Comparison of ENCODE assay signal across 8 cellular contexts in genomic region chrX:133792198-133792953, GRCh38.
DNase-seq lines count a peak whose midpoint lies in the region; ATAC-seq and TF ChIP-seq lines count a peak whose summit lies in the region.

No MANE protein-coding gene starts in this region.

- H3K27me3 ChIP-seq in MM.1S (replicated peaks; ENCODE audit: insufficient read depth, low read length), result no peaks in the 10 kb centered on the region
- H3K27me3 ChIP-seq in SK-N-SH (ENCODE audit: insufficient read depth), result peaks cover 11% of the 10 kb centered on the region
- peaks cover 0 to 11% (median 0%) of the 10 kb centered on the region in 3 donors for H3K27me3 ChIP-seq in psoas muscle (ENCODE audit: insufficient read depth in 3 of 3, low read length in 2 of 3)

- WGBS in SK-N-SH (ENCODE audit: low lambda C conversion rate), result 1% methylated on average over 5 of the region's 7 CpGs
- 0 to 7% (median 3%) methylated on average over 5 to 7 of the region's 7 CpGs for WGBS in psoas muscle, 3 donors

- DNase-seq in DMS53 (lab: John Stamatoyannopoulos, UW) (peak; percentile 86), MM.1S (peak; percentile 47), SK-N-SH (peak; percentile 65), left cardiac atrium (peak; percentile 55), psoas muscle (peak; percentile 30 to 65)
- DNase-seq in activated naive CD8-positive, alpha-beta T cell treated with anti-CD3 and anti-CD28 coated beads, Interleukin-2, amount 50 U/mL, for 16 hours (ENCODE audit: low read depth, low spot score), result peak; percentile 21

- H3K9me2 ChIP-seq in MM.1S (replicated peaks; ENCODE audit: insufficient read depth, low read length) (no peaks in the 10 kb centered on the region), SK-N-SH (no peaks in the 10 kb centered on the region)

- POLR2A ChIA-PET in SK-N-SH (lab: Yijun Ruan, JAX), result no interaction called here

- peak; percentile 99 for TF ChIP-seq CTCF in MM.1S (IDR thresholded peaks at IDR 0.05; ENCODE audit: low read length)
- peak; percentile 99 for TF ChIP-seq CTCF in SK-N-SH (IDR thresholded peaks at IDR 0.05)
- peak; percentile 91 for TF ChIP-seq CTCF in psoas muscle (IDR thresholded peaks at IDR 0.05)

- no peaks in the 10 kb centered on the region for H3K4me1 ChIP-seq in MM.1S (ENCODE audit: low read length)
- no peaks in the 10 kb centered on the region for H3K4me1 ChIP-seq in SK-N-SH (ENCODE audit: control insufficient read depth in 1 of 2, insufficient read depth in 2 of 2, low read depth in 1 of 2, low read length in 1 of 2)
- H3K4me1 ChIP-seq in psoas muscle, result no peaks in the 10 kb centered on the region

- H4K20me1 ChIP-seq in MM.1S (ENCODE audit: insufficient read depth, low read length) (no peaks in the 10 kb centered on the region), SK-N-SH (ENCODE audit: insufficient read depth) (no peaks in the 10 kb centered on the region)

- no peak overlapping the region for H3K9ac ChIP-seq in MM.1S (ENCODE audit: low read length)
- H3K9ac ChIP-seq in SK-N-SH, result no peak overlapping the region

- TF ChIP-seq EP300 in SK-N-SH (IDR thresholded peaks at IDR 0.05; ENCODE audit: borderline replicate concordance in 1 of 2, low read depth in 1 of 2, low read length in 1 of 2), result no peak

- H3K27ac ChIP-seq in MM.1S (ENCODE audit: low read length), result no peak overlapping the region
- H3K27ac ChIP-seq in SK-N-SH (ENCODE audit: low read depth in 2 of 2, low read length in 1 of 2), result peak overlapping the region in 1 of 2 experiments; percentile 47; a peak in 1 of 4 replicates
- H3K27ac ChIP-seq in psoas muscle, result no peak overlapping the region

- no peaks in the 10 kb centered on the region for H3K9me3 ChIP-seq in MM.1S (replicated peaks; ENCODE audit: insufficient read depth, low read length)
- no peaks in the 10 kb centered on the region for H3K9me3 ChIP-seq in SK-N-SH
- no peaks in the 10 kb centered on the region for H3K9me3 ChIP-seq in psoas muscle

- H3K4me2 ChIP-seq in MM.1S (ENCODE audit: low read depth, low read length) (no peak overlapping the region), SK-N-SH (peak overlapping the region; percentile 55; the same call in 1 of the 2 replicates)

- H3K79me2 ChIP-seq in MM.1S (ENCODE audit: low read length) (no peaks in the 10 kb centered on the region), SK-N-SH (ENCODE audit: insufficient read depth) (no peaks in the 10 kb centered on the region)

- no peaks in the 10 kb centered on the region for H3K36me3 ChIP-seq in MM.1S (replicated peaks; ENCODE audit: insufficient read depth, low read length)
- H3K36me3 ChIP-seq in SK-N-SH (replicated peaks in 1 of 2; ENCODE audit: control insufficient read depth in 1 of 2, insufficient read depth in 2 of 2, low read length in 1 of 2), result no peaks in the 10 kb centered on the region
- no peaks in the 10 kb centered on the region for H3K36me3 ChIP-seq in psoas muscle (ENCODE audit: insufficient read depth in 1 of 2, low read depth in 1 of 2)

- no peaks in the 10 kb centered on the region for H3F3A ChIP-seq in MM.1S (ENCODE audit: insufficient read depth, low read length)
- H3F3A ChIP-seq in SK-N-SH (replicated peaks; ENCODE audit: insufficient read depth), result no peaks in the 10 kb centered on the region

- no peak overlapping the region for H2AFZ ChIP-seq in MM.1S (ENCODE audit: low read length)
- peak overlapping the region; percentile 70; the same call in 1 of the 2 replicates for H2AFZ ChIP-seq in SK-N-SH (ENCODE audit: low read depth)

- TF ChIP-seq RAD21 in SK-N-SH (IDR thresholded peaks at IDR 0.05; ENCODE audit: low read length), result peak; percentile 87

- intact Hi-C loops in left cardiac atrium (cut with DNase I) (loop anchor here in 1 of 2 donors (2.0 to 10.0 kb wide), 3 partner anchors 130 to 602 kb away; no protein-coding TSS in a partner anchor), psoas muscle (cut with DNase I) (loop anchor here (5.0 to 10.0 kb wide), 4 partner anchors 130 to 605 kb away; no protein-coding TSS in a partner anchor)

- no peak overlapping the region for H3K4me3 ChIP-seq in MM.1S (ENCODE audit: low read length)
- peak overlapping the region; percentile 37 to 38; a peak in 3 of 4 replicates for H3K4me3 ChIP-seq in SK-N-SH (ENCODE audit: low read depth in 2 of 2, low read length in 1 of 2)
- peak overlapping the region; percentile 26 for H3K4me3 ChIP-seq in psoas muscle

- ATAC-seq in GM21723 (IDR thresholded peaks at IDR 0.05; ENCODE audit: unreplicated experiment) (peak; percentile 90), left cardiac atrium (peak; percentile 71 to 78), psoas muscle (peak; percentile 68 to 86 (median 82)), GM18519 (IDR thresholded peaks at IDR 0.05; ENCODE audit: low FRiP score, unreplicated experiment) (no peak)

- CTCF ChIA-PET in SK-N-SH (lab: Yijun Ruan, JAX), result interaction anchor here (0.5 to 3.4 kb wide), 65 partner anchors 8 to 604 kb away, joined by 3 to 31 read pairs (median 4); partner anchors contain the start of gene GPC3

TF ChIP-seq in SK-N-SH, 30 proteins besides CTCF, POLR2A, EP300 and RAD21:
- TF ChIP-seq SMC3 (IDR thresholded peaks at IDR 0.05; ENCODE audit: low read depth, low read length) (peak; percentile 82), NFIC (IDR thresholded peaks at IDR 0.05; ENCODE audit: borderline replicate concordance) (peak; percentile 57), JUND (IDR thresholded peaks at IDR 0.05) (no peak), MXI1 (IDR thresholded peaks at IDR 0.05; ENCODE audit: low read depth, low read length) (0 out of 2 replicates have a peak, but pooled peaks have one; percentile 37)

Comparison
In these comparisons a context has a peak if more than half of its experiments do, and no peak if none do; other contexts are left out.
1. DNase-seq: peak in every context shown above with its lines; median percentile 86 in DMS53; 65 in SK-N-SH; 55 in left cardiac atrium; 48 in psoas muscle; 47 in MM.1S; 21 in activated naive CD8-positive, alpha-beta T cell treated with anti-CD3 and anti-CD28 coated beads, Interleukin-2, amount 50 U/mL, for 16 hours.